ENCODE assay signal across 11 cellular contexts in genomic region chr3:124075758-124076157, GRCh38.
"Had no signal": no experiment of that assay in that cellular context is flagged by ENCODE, and none has a peak within 500 bp of the region (broad histone marks: within the 10 kb centered on the region; RNA-seq: fewer than 3 reads in every experiment).

No MANE protein-coding gene starts in this region.

- H3K4me1 Mint-ChIP-seq: activated naive CD4-positive, alpha-beta T cell treated with anti-CD3 and anti-CD28 coated beads, Interleukin-2, amount 50 U/mL, for 24 hours; immature natural killer cell; naive B cell; stimulated activated memory B cell treated with anti-CD40 and anti-IgM and Interleukin-4, amounts not matched to agents 10 μg/mL and 1 μg/mL and 100 μg/mL, for 72 hours had no signal

- H3K27me3 Mint-ChIP-seq: type B pancreatic cell had no signal

- ATAC-seq: activated CD4-positive, CD25-positive, alpha-beta regulatory T cell treated with anti-CD3 and anti-CD28 coated beads, Interleukin-2, amount 50 U/mL, for 24 hours; effector memory CD8-positive, alpha-beta T cell; stimulated activated memory B cell treated with anti-CD40 and anti-IgM and Interleukin-4, amounts not matched to agents 10 μg/mL and 1 μg/mL and 100 μg/mL, for 72 hours had no signal

- H3K4me3 Mint-ChIP-seq: activated naive CD4-positive, alpha-beta T cell treated with anti-CD3 and anti-CD28 coated beads, Interleukin-2, amount 50 U/mL, for 24 hours; effector memory CD8-positive, alpha-beta T cell; immature natural killer cell; naive B cell; stimulated activated memory B cell treated with anti-CD40 and anti-IgM and Interleukin-4, amounts not matched to agents 10 μg/mL and 1 μg/mL and 100 μg/mL, for 72 hours; T-helper 2 cell treated with Interferon-gamma antibody and Interleukin-4, amounts not matched to agents 5 μg/mL and 100 μg/mL, for 36 hours; type B pancreatic cell had no signal

- H3K9me3 Mint-ChIP-seq: activated naive CD4-positive, alpha-beta T cell treated with anti-CD3 and anti-CD28 coated beads, Interleukin-2, amount 50 U/mL, for 24 hours; effector memory CD8-positive, alpha-beta T cell; immature natural killer cell; stimulated activated memory B cell treated with anti-CD40 and anti-IgM and Interleukin-4, amounts not matched to agents 10 μg/mL and 1 μg/mL and 100 μg/mL, for 72 hours; T-helper 2 cell treated with Interferon-gamma antibody and Interleukin-4, amounts not matched to agents 5 μg/mL and 100 μg/mL, for 36 hours; type B pancreatic cell had no signal

- DNase-seq: activated effector memory CD4-positive, alpha-beta T cell treated with Interleukin-2 at 50 U/mL for 16 hours; effector memory CD8-positive, alpha-beta T cell; immature natural killer cell; naive B cell had no signal

- H3K27ac Mint-ChIP-seq: activated naive CD4-positive, alpha-beta T cell treated with anti-CD3 and anti-CD28 coated beads, Interleukin-2, amount 50 U/mL, for 24 hours; effector memory CD8-positive, alpha-beta T cell; immature natural killer cell; naive B cell; stimulated activated memory B cell treated with anti-CD40 and anti-IgM and Interleukin-4, amounts not matched to agents 10 μg/mL and 1 μg/mL and 100 μg/mL, for 72 hours; T-helper 2 cell treated with Interferon-gamma antibody and Interleukin-4, amounts not matched to agents 5 μg/mL and 100 μg/mL, for 36 hours; type B pancreatic cell had no signal

- H3K36me3 Mint-ChIP-seq: activated naive CD4-positive, alpha-beta T cell treated with anti-CD3 and anti-CD28 coated beads, Interleukin-2, amount 50 U/mL, for 24 hours; immature natural killer cell; naive B cell; stimulated activated memory B cell treated with anti-CD40 and anti-IgM and Interleukin-4, amounts not matched to agents 10 μg/mL and 1 μg/mL and 100 μg/mL, for 72 hours had no signal

- H3K27ac ChIP-seq: epithelial cell of prostate had no signal

- H3K4me3 ChIP-seq: smooth muscle cell had no signal
